13 cellular contexts compared by ENCODE assay signal in genomic region chr12:28248555-28249127, GRCh38. TPM values are rescaled to one million over a fixed set of nuclear protein-coding genes. Genes with fewer than 3 reads are reported as not detected.
DNase-seq lines count a peak whose midpoint lies in the region; ATAC-seq, FAIRE-seq and TF ChIP-seq lines count a peak whose summit lies in the region.
"Had no signal": no experiment of that assay in that cellular context is flagged by ENCODE, and none has a peak within 500 bp of the region (broad histone marks: within the 10 kb centered on the region; RNA-seq: fewer than 3 reads in every experiment).

No MANE protein-coding gene starts in this region.

- peaks cover 2% of the 10 kb centered on the region for H3K9me3 Mint-ChIP-seq in activated CD8-positive, alpha-beta T cell treated with anti-CD3 and anti-CD28 coated beads for 36 hours
- H3K9me3 Mint-ChIP-seq in activated CD8-positive, alpha-beta T cell treated with anti-CD3 and anti-CD28 coated beads, Interleukin-2, amount 10 ng/mL, durations not matched to agents 7 days and 5 days (ENCODE audit: insufficient read depth) = no peaks in the 10 kb centered on the region
- peaks cover 14% of the 10 kb centered on the region for H3K9me3 Mint-ChIP-seq in progenitor cell of endocrine pancreas (ENCODE audit: low read depth)

- peak overlapping the region; percentile 39 for H3K27ac Mint-ChIP-seq in activated CD8-positive, alpha-beta T cell treated with anti-CD3 and anti-CD28 coated beads for 36 hours
- no peak overlapping the region for H3K27ac Mint-ChIP-seq in activated CD8-positive, alpha-beta T cell treated with anti-CD3 and anti-CD28 coated beads, Interleukin-2, amount 10 ng/mL, durations not matched to agents 7 days and 5 days
- peak overlapping the region; percentile 2 for H3K27ac Mint-ChIP-seq in progenitor cell of endocrine pancreas

- H3K9me3 ChIP-seq in GM12878 (replicated peaks; ENCODE audit: control insufficient read depth, insufficient read depth, low read length) (no peaks in the 10 kb centered on the region; the same call in 2 of the 3 replicates), stomach (no peaks in the 10 kb centered on the region)

- no TSS peak for BruUV-seq in GM12878 (replicated peaks; lab: Mats Ljungman, UMichigan)

- no peak for TF ChIP-seq POLR2A in GM12878 (IDR thresholded peaks at IDR 0.05; ENCODE audit: low read depth, low read length)
- no peak for TF ChIP-seq POLR2A in stomach (IDR thresholded peaks at IDR 0.05)

- peaks cover 67% of the 10 kb centered on the region for H3K4me1 Mint-ChIP-seq in activated CD8-positive, alpha-beta T cell treated with anti-CD3 and anti-CD28 coated beads for 36 hours (ENCODE audit: low read depth)
- peaks cover 35% of the 10 kb centered on the region for H3K4me1 Mint-ChIP-seq in activated CD8-positive, alpha-beta T cell treated with anti-CD3 and anti-CD28 coated beads, Interleukin-2, amount 10 ng/mL, durations not matched to agents 7 days and 5 days (ENCODE audit: low read depth)
- peaks cover 9% of the 10 kb centered on the region for H3K4me1 Mint-ChIP-seq in progenitor cell of endocrine pancreas (ENCODE audit: low read depth)

- H3K36me3 Mint-ChIP-seq in activated CD8-positive, alpha-beta T cell treated with anti-CD3 and anti-CD28 coated beads for 36 hours (ENCODE audit: low read depth) = no peaks in the 10 kb centered on the region
- no peaks in the 10 kb centered on the region for H3K36me3 Mint-ChIP-seq in activated CD8-positive, alpha-beta T cell treated with anti-CD3 and anti-CD28 coated beads, Interleukin-2, amount 10 ng/mL, durations not matched to agents 7 days and 5 days (ENCODE audit: low read depth)
- H3K36me3 Mint-ChIP-seq in progenitor cell of endocrine pancreas (ENCODE audit: insufficient read depth) = no peaks in the 10 kb centered on the region

- no peaks in the 10 kb centered on the region for H3K36me3 ChIP-seq in GM12878 (ENCODE audit: control insufficient read depth in 2 of 2, insufficient read depth in 2 of 2, low read length in 1 of 2)
- no peaks in the 10 kb centered on the region for H3K36me3 ChIP-seq in stomach

- no peak for TF ChIP-seq RAD21 in GM12878 (IDR thresholded peaks at IDR 0.05; ENCODE audit: insufficient read depth, low read depth, low read length)

- TF ChIP-seq CTCF in activated CD8-positive, alpha-beta T cell treated with anti-CD3 and anti-CD28 coated beads for 36 hours (IDR thresholded peaks at IDR 0.05) = no peak
- TF ChIP-seq CTCF in GM12878 (IDR thresholded peaks at IDR 0.05 in 2 of 3, conservative IDR thresholded peaks at IDR 0.05 in 1 of 3; ENCODE audit: control insufficient read depth in 2 of 3, extremely low read depth in 1 of 3, insufficient read depth in 1 of 3, low read depth in 3 of 3, low read length in 3 of 3) (no peak), progenitor cell of endocrine pancreas (IDR thresholded peaks at IDR 0.05; ENCODE audit: unreplicated experiment) (no peak), stomach (IDR thresholded peaks at IDR 0.05) (no peak)

- CTCF ChIA-PET in activated CD8-positive, alpha-beta T cell treated with anti-CD3 and anti-CD28 coated beads for 36 hours (lab: Charles Lee) = interaction anchor here (1.8 to 2.8 kb wide), 3 partner anchors 9 to 24 kb away, joined by 4 to 7 read pairs (median 7); no protein-coding TSS in a partner anchor
- CTCF ChIA-PET in activated CD8-positive, alpha-beta T cell treated with anti-CD3 and anti-CD28 coated beads, Interleukin-2, amount 10 ng/mL, durations not matched to agents 7 days and 5 days (lab: Charles Lee) = interaction anchor here (0.7 to 1.9 kb wide), 3 partner anchors 8 to 57 kb away, joined by 3 to 5 read pairs (median 3); no protein-coding TSS in a partner anchor
- CTCF ChIA-PET in GM12878 (lab: Yijun Ruan, JAX) = interaction anchor here (0.6 to 1.3 kb wide), 6 partner anchors 13 to 75 kb away, joined by 3 to 5 read pairs (median 3); no protein-coding TSS in a partner anchor

- H3K4me3 Mint-ChIP-seq in activated CD8-positive, alpha-beta T cell treated with anti-CD3 and anti-CD28 coated beads for 36 hours = no peak overlapping the region
- H3K4me3 Mint-ChIP-seq in activated CD8-positive, alpha-beta T cell treated with anti-CD3 and anti-CD28 coated beads, Interleukin-2, amount 10 ng/mL, durations not matched to agents 7 days and 5 days = no peak overlapping the region
- H3K4me3 Mint-ChIP-seq in progenitor cell of endocrine pancreas (ENCODE audit: low read depth) = no peak overlapping the region

- H3K4me1 ChIP-seq in GM12878 (ENCODE audit: control insufficient read depth, insufficient read depth, low read length) (peaks cover 6% of the 10 kb centered on the region), stomach (peaks cover 0 to 21% (median 8%) of the 10 kb centered on the region in 4 donors)

- no peak for TF ChIP-seq EP300 in GM12878 (IDR thresholded peaks at IDR 0.05; ENCODE audit: borderline replicate concordance in 1 of 2, control insufficient read depth in 1 of 2, low read depth in 2 of 2, low read length in 2 of 2)
- no peak for TF ChIP-seq EP300 in stomach (IDR thresholded peaks at IDR 0.05)

- FAIRE-seq in GM12878 (lab: Jason Lieb, UNC) = no peak
- FAIRE-seq: kidney had no signal

- H3K4me2 ChIP-seq in GM12878 (ENCODE audit: control insufficient read depth, insufficient read depth) = peak overlapping the region; percentile 44

- DNase-seq in activated CD8-positive, alpha-beta T cell treated with anti-CD3 and anti-CD28 coated beads for 36 hours = no peak
- DNase-seq in activated CD8-positive, alpha-beta T cell treated with anti-CD3 and anti-CD28 coated beads, Interleukin-2, amount 10 ng/mL, durations not matched to agents 7 days and 5 days = no peak
- DNase-seq in GM12878 (ENCODE audit: low read depth, low spot score) (no peak), progenitor cell of endocrine pancreas (ENCODE audit: low spot score, unreplicated experiment) (no peak), stomach (no peak), NCI-H1436 treated with DMSO at 0.1 percent for 48 hours (lab: John Stamatoyannopoulos, UW) (no peak)
- DNase-seq in stimulated activated naive CD4-positive, alpha-beta T cell (lab: John Stamatoyannopoulos, UW) = no peak
- DNase-seq: activated CD4-positive, alpha-beta T cell treated with anti-CD3 and anti-CD28 coated beads, Interleukin-2, amount 50 U/mL, for 1 hour; DMS 273 treated with DMSO at 0.1 percent for 48 hours; foreskin fibroblast; kidney; NCI-H2171 had no signal

- SMC1A ChIA-PET in GM12878 (lab: Charles Lee; ENCODE audit: uncharacterized antibody, unreplicated experiment) = interaction anchor here (0.7 to 2.5 kb wide), 12 partner anchors 9 to 297 kb away, joined by 3 to 15 read pairs (median 3); no protein-coding TSS in a partner anchor

- RAD21 ChIA-PET in GM12878 (lab: Charles Lee; ENCODE audit: unreplicated experiment) = interaction anchor here (1.1 to 2.0 kb wide), 3 partner anchors 17 to 57 kb away, joined by 3 to 7 read pairs (median 3); no protein-coding TSS in a partner anchor

- no peaks in the 10 kb centered on the region for H3K79me2 ChIP-seq in GM12878 (ENCODE audit: control insufficient read depth, insufficient read depth, low read length)

- no peak overlapping the region for H3K9ac ChIP-seq in GM12878 (ENCODE audit: control insufficient read depth, insufficient read depth, low read length)

- in situ Hi-C loops in GM12878 (cut with MboI) = no loop called here

- ATAC-seq in activated CD8-positive, alpha-beta T cell treated with anti-CD3 and anti-CD28 coated beads for 36 hours = no peak
- no peak for ATAC-seq in activated CD8-positive, alpha-beta T cell treated with anti-CD3 and anti-CD28 coated beads, Interleukin-2, amount 10 ng/mL, durations not matched to agents 7 days and 5 days
- ATAC-seq in HG02610 (IDR thresholded peaks at IDR 0.05; ENCODE audit: unreplicated experiment) = peak; percentile 21
- ATAC-seq in GM12878 = peak; percentile 27

- intact Hi-C loops in activated CD8-positive, alpha-beta T cell treated with anti-CD3 and anti-CD28 coated beads for 36 hours (cut with micrococcal nuclease) = no loop called here
- intact Hi-C loops in GM12878 (cut with micrococcal nuclease; ENCODE audit: unreplicated experiment) = no loop called here
- intact Hi-C loops in stomach (cut with DNase I; ENCODE audit: low total_unique reads) = no loop called here

- H3K27me3 Mint-ChIP-seq in activated CD8-positive, alpha-beta T cell treated with anti-CD3 and anti-CD28 coated beads for 36 hours = no peaks in the 10 kb centered on the region
- no peaks in the 10 kb centered on the region for H3K27me3 Mint-ChIP-seq in activated CD8-positive, alpha-beta T cell treated with anti-CD3 and anti-CD28 coated beads, Interleukin-2, amount 10 ng/mL, durations not matched to agents 7 days and 5 days (ENCODE audit: low read depth)
- no peaks in the 10 kb centered on the region for H3K27me3 Mint-ChIP-seq in progenitor cell of endocrine pancreas

- H3K27ac ChIP-seq in GM12878 (ENCODE audit: control insufficient read depth, insufficient read depth) = peak overlapping the region; percentile 37; the same call in 1 of the 2 replicates
- peak overlapping the region in 1 of 5 donors; percentile 9 for H3K27ac ChIP-seq in stomach

- POLR2A ChIA-PET in activated CD8-positive, alpha-beta T cell treated with anti-CD3 and anti-CD28 coated beads for 36 hours (lab: Charles Lee) = interaction anchor here (1.3 kb wide), 1 partner anchor 58 kb away, joined by 3 read pairs; no protein-coding TSS in a partner anchor
- POLR2A ChIA-PET in activated CD8-positive, alpha-beta T cell treated with anti-CD3 and anti-CD28 coated beads, Interleukin-2, amount 10 ng/mL, durations not matched to agents 7 days and 5 days (lab: Charles Lee) = interaction anchor here (0.7 kb wide), 1 partner anchor 718 kb away, joined by 3 read pairs; no protein-coding TSS in a partner anchor
- POLR2A ChIA-PET in GM12878 (lab: Charles Lee) = interaction anchor here (0.8 to 1.7 kb wide), 3 partner anchors 14 to 58 kb away, joined by 3 to 5 read pairs (median 4); no protein-coding TSS in a partner anchor

- H3K27me3 ChIP-seq in GM12878 (replicated peaks in 1 of 2; ENCODE audit: control insufficient read depth in 2 of 2, insufficient read depth in 2 of 2, low read length in 1 of 2) (no peaks in the 10 kb centered on the region), stomach (no peaks in the 10 kb centered on the region)

- peak overlapping the region; percentile 31; the same call in 1 of the 2 replicates for H2AFZ ChIP-seq in GM12878 (ENCODE audit: control insufficient read depth, low read depth, low read length)

- H3K4me3 ChIP-seq in GM12878 (no peak overlapping the region; the same call in 1 of the 2 replicates), stomach (no peak overlapping the region)

- no peaks in the 10 kb centered on the region for H4K20me1 ChIP-seq in GM12878 (ENCODE audit: control insufficient read depth, insufficient read depth)

RNA-seq across cellular contexts. Expression of gene CCDC91, which starts 58.4 kb away (rescaled TPM):
- 10 to 100 TPM; 14.7 to 14.8 TPM for total RNA-seq in activated CD8-positive, alpha-beta T cell treated with anti-CD3 and anti-CD28 coated beads for 36 hours
- total RNA-seq in activated CD8-positive, alpha-beta T cell treated with anti-CD3 and anti-CD28 coated beads, Interleukin-2, amount 10 ng/mL, durations not matched to agents 7 days and 5 days = 10 to 100 TPM; 18.4 to 23.4 TPM
- 85.1 and 85.2 TPM in 2 replicates for total RNA-seq in GM12878 (2013; cell fraction: nucleolus; rRNA removed)
- total RNA-seq in GM12878 (2014; rRNA removed) (13.5 and 15.4 TPM in 2 replicates), GM12878 (2014; rRNA removed; fragmentation: Illumina TruSeq; extraction: Trizol) (17.3 and 20.3 TPM in 2 replicates), GM12878 (2021) (14.1 and 15.8 TPM in 2 replicates), progenitor cell of endocrine pancreas (46.4 and 51.3 TPM in 2 replicates), stomach (10 to 100 TPM; 17.4 to 69.6 (median 54.7) TPM)
- 7.5 TPM for polyA plus RNA-seq in GM12878 (2011; ENCODE audit: low read depth)
- polyA plus RNA-seq in GM12878 (2011; rRNA removed) (24.9 and 28.1 TPM in 2 replicates), GM12878 (2014; fragmentation: Illumina TruSeq; extraction: Trizol) (17.2 and 23.3 TPM in 2 replicates), GM12878 (2014; fragmentation: Nextera tagmentation; extraction: Ambion mirVana) (10 to 100 TPM in 1 of 2 experiments, 1 to 10 TPM in 1; 6.1 to 10.3 TPM), GM12878 (2014; rRNA removed) (9.4 and 9.6 TPM in 2 replicates), GM12878 (2016; fragmentation: Nextera tagmentation; extraction: Ambion mirVana) (10 to 100 TPM; 21.1 to 21.6 TPM), stomach (10 to 100 TPM in 2 of 3 donors, 1 to 10 TPM in 1; 9.9 to 29.2 (median 17.4) TPM)
- 9.1 and 10.1 TPM in 2 replicates for polyA plus RNA-seq in GM12878 (2011; cell fraction: cytosol; rRNA removed)
- 12.0 and 12.1 TPM in 2 replicates for polyA plus RNA-seq in GM12878 (2011; cell fraction: nucleus; rRNA removed)
- polyA plus RNA-seq in GM12878 (2012) = 10.2 and 10.7 TPM in 2 replicates
- 35.1 and 51.9 TPM in 2 replicates for polyA minus RNA-seq in GM12878 (2011; rRNA and poly(A)+ RNA removed)
- 17.4 and 23.3 TPM in 2 replicates for polyA minus RNA-seq in GM12878 (2011; cell fraction: cytosol; rRNA and poly(A)+ RNA removed)
- polyA minus RNA-seq in GM12878 (2011; cell fraction: nucleus; rRNA and poly(A)+ RNA removed) = 33.9 and 54.6 TPM in 2 replicates

Comparison
In these comparisons a context has a peak if more than half of its experiments do, and no peak if none do; other contexts are left out.
1. ATAC-seq: peak in HG02610 (single experiment) and GM12878 (single experiment); none in activated CD8-positive, alpha-beta T cell treated with anti-CD3 and anti-CD28 coated beads for 36 hours (single experiment) and activated CD8-positive, alpha-beta T cell treated with anti-CD3 and anti-CD28 coated beads, Interleukin-2, amount 10 ng/mL, durations not matched to agents 7 days and 5 days (single experiment).